Comparison of ENCODE assay signal across 17 cellular contexts in genomic region chr2:39524061-39524460, GRCh38.
DNase-seq lines count a peak whose midpoint lies in the region; ATAC-seq and TF ChIP-seq lines count a peak whose summit lies in the region.
"Had no signal": no experiment of that assay in that cellular context is flagged by ENCODE, and none has a peak within 500 bp of the region (broad histone marks: within the 10 kb centered on the region; RNA-seq: fewer than 3 reads in every experiment).

No MANE protein-coding gene starts in this region.

- H3K36me3 ChIP-seq in adipocyte (ENCODE audit: control insufficient read depth, insufficient read depth, low read length, severe bottlenecking) (no peaks in the 10 kb centered on the region), skeletal muscle tissue (ENCODE audit: control insufficient read depth in 3 of 3, insufficient read depth in 3 of 3, low read length in 3 of 3) (no peaks in the 10 kb centered on the region)
- H3K36me3 ChIP-seq: lower lobe of right lung had no signal

- H3K4me1 ChIP-seq in adipocyte (ENCODE audit: control insufficient read depth, insufficient read depth, low read length): peaks cover 38% of the 10 kb centered on the region
- peaks cover 20% of the 10 kb centered on the region for H3K4me1 ChIP-seq in foreskin keratinocyte
- peaks cover 28 to 36% (median 30%) of the 10 kb centered on the region in 3 donors for H3K4me1 ChIP-seq in skeletal muscle tissue (ENCODE audit: control insufficient read depth in 3 of 3, insufficient read depth in 3 of 3, low read length in 3 of 3)

- no peaks in the 10 kb centered on the region; the same call in 1 of the 2 replicates for H3K27me3 Mint-ChIP-seq in HFFc6 (ENCODE audit: insufficient read depth)
- no peaks in the 10 kb centered on the region for H3K27me3 Mint-ChIP-seq in activated CD4-positive, alpha-beta T cell treated with anti-CD3 and anti-CD28 coated beads, Interleukin-2, amount 10 ng/mL, durations not matched to agents 7 days and 5 days

- H3K4me3 Mint-ChIP-seq in HFFc6: peak overlapping the region; percentile 78
- H3K4me3 Mint-ChIP-seq in activated CD4-positive, alpha-beta T cell treated with anti-CD3 and anti-CD28 coated beads, Interleukin-2, amount 10 ng/mL, durations not matched to agents 7 days and 5 days: no peak overlapping the region
- H3K4me3 Mint-ChIP-seq: neural crest cell; T-helper 2 cell treated with Interferon-gamma antibody and Interleukin-4, amounts not matched to agents 5 μg/mL and 100 μg/mL, for 36 hours had no signal

- CTCF ChIA-PET in activated CD4-positive, alpha-beta T cell treated with anti-CD3 and anti-CD28 coated beads, Interleukin-2, amount 10 ng/mL, durations not matched to agents 7 days and 5 days (lab: Charles Lee): interaction anchor here (0.6 kb wide), 1 partner anchor 1767 kb away, joined by 5 read pairs; no protein-coding TSS in a partner anchor

- H3K9me3 Mint-ChIP-seq in HFFc6: peaks cover 27% of the 10 kb centered on the region
- H3K9me3 Mint-ChIP-seq in activated CD4-positive, alpha-beta T cell treated with anti-CD3 and anti-CD28 coated beads, Interleukin-2, amount 10 ng/mL, durations not matched to agents 7 days and 5 days: peaks cover 7% of the 10 kb centered on the region

- no peak for TF ChIP-seq CTCF in HFFc6 (IDR thresholded peaks at IDR 0.05)
- no peak for TF ChIP-seq CTCF in foreskin keratinocyte (conservative IDR thresholded peaks at IDR 0.05)

- H3K27ac ChIP-seq in foreskin keratinocyte (no peak overlapping the region), skeletal muscle tissue (ENCODE audit: low read depth, low read length) (peak overlapping the region; percentile 59)
- H3K27ac ChIP-seq: lower lobe of right lung had no signal

- peak overlapping the region; percentile 60 for H3K4me3 ChIP-seq in adipocyte (ENCODE audit: low read length)
- H3K4me3 ChIP-seq in skeletal muscle tissue (ENCODE audit: low read length in 3 of 3): no peak overlapping the region
- H3K4me3 ChIP-seq: GM12878, lower lobe of right lung had no signal

- H3K27me3 ChIP-seq in adipocyte (replicated peaks; ENCODE audit: control insufficient read depth, insufficient read depth, low read length) (no peaks in the 10 kb centered on the region), foreskin keratinocyte (no peaks in the 10 kb centered on the region), skeletal muscle tissue (ENCODE audit: control insufficient read depth in 3 of 3, insufficient read depth in 3 of 3, low read length in 3 of 3) (no peaks in the 10 kb centered on the region)

- H3K9me3 ChIP-seq in adipocyte (ENCODE audit: control insufficient read depth, low read length) (peaks cover 13% of the 10 kb centered on the region), skeletal muscle tissue (ENCODE audit: control insufficient read depth in 3 of 3, low read length in 3 of 3) (no peaks in the 10 kb centered on the region)

- H3K36me3 Mint-ChIP-seq in HFFc6 (ENCODE audit: low read depth): peaks cover 31% of the 10 kb centered on the region
- H3K36me3 Mint-ChIP-seq in activated CD4-positive, alpha-beta T cell treated with anti-CD3 and anti-CD28 coated beads, Interleukin-2, amount 10 ng/mL, durations not matched to agents 7 days and 5 days (ENCODE audit: low read depth): no peaks in the 10 kb centered on the region

- POLR2A ChIA-PET in activated CD4-positive, alpha-beta T cell treated with anti-CD3 and anti-CD28 coated beads, Interleukin-2, amount 10 ng/mL, durations not matched to agents 7 days and 5 days (lab: Charles Lee): no interaction called here

- peak overlapping the region; percentile 91 for H3K27ac Mint-ChIP-seq in HFFc6
- no peak overlapping the region for H3K27ac Mint-ChIP-seq in activated CD4-positive, alpha-beta T cell treated with anti-CD3 and anti-CD28 coated beads, Interleukin-2, amount 10 ng/mL, durations not matched to agents 7 days and 5 days
- H3K27ac Mint-ChIP-seq: T-helper 2 cell treated with Interferon-gamma antibody and Interleukin-4, amounts not matched to agents 5 μg/mL and 100 μg/mL, for 36 hours had no signal

- DNase-seq in HFFc6 (peak; percentile 40), adipocyte (ENCODE audit: low read depth) (no peak), foreskin keratinocyte (no peak), HPDE6-E6E7 (ENCODE audit: extremely low spot score) (no peak)
- DNase-seq in activated CD4-positive, alpha-beta T cell treated with anti-CD3 and anti-CD28 coated beads, Interleukin-2, amount 10 ng/mL, durations not matched to agents 7 days and 5 days: no peak
- DNase-seq: activated naive CD4-positive, alpha-beta T cell treated with Interleukin-2 at 50 U/mL for 16 hours; lower lobe of right lung; NCI-H2227 treated with DMSO at 0.1 percent for 48 hours; NK-92 treated with Interleukin-12 subunit alpha and Interleukin-12 subunit beta, amount 100 ng/mL, for 24 hours; right cardiac atrium; SIG-M5; stimulated activated CD4-positive, alpha-beta T cell treated with anti-CD3 and anti-CD28 coated beads, Interleukin-2, amount 100 ng/mL, for 24 hours had no signal

- peak overlapping the region; percentile 68 for H3K9ac ChIP-seq in adipocyte (ENCODE audit: low read length)
- no peak overlapping the region for H3K9ac ChIP-seq in skeletal muscle tissue (ENCODE audit: low read depth in 1 of 3, low read length in 3 of 3)

- H3K4me1 Mint-ChIP-seq in HFFc6 (ENCODE audit: low read depth): peaks cover 41% of the 10 kb centered on the region
- H3K4me1 Mint-ChIP-seq in activated CD4-positive, alpha-beta T cell treated with anti-CD3 and anti-CD28 coated beads, Interleukin-2, amount 10 ng/mL, durations not matched to agents 7 days and 5 days: no peaks in the 10 kb centered on the region
- H3K4me1 Mint-ChIP-seq: neural crest cell had no signal

- peak; percentile 11 for ATAC-seq in foreskin keratinocyte
- no peak for ATAC-seq in HG03571 (IDR thresholded peaks at IDR 0.05; ENCODE audit: unreplicated experiment)
- ATAC-seq: GM12878, lower lobe of right lung, right cardiac atrium had no signal
